Comparison of ENCODE assay signal across 8 cellular contexts in the genomic region with DNA sequence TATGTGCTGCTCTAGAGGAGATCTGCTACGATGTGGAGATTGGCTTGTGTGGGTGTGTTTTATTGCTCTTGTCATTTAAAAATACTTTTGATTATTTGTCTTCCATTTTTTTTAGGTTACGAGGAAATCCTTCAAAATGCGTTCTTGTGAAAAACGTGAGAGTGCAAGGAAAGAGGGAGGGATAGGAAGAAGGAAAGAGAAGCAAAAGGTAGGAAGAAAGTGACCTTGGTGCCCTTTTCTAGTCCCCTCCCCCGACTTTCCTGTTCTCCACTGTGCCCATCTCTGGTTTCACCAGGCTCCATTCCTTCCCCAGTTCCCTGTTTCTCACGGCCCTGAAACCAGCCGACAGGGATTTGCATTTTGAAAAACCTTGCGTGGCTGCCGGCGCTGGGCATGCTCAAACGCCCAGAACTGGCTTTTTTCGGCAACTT. TPM values are rescaled to one million over a fixed set of nuclear protein-coding genes. Genes with fewer than 3 reads are reported as not detected.
A peak's percentile ranks its signal among the peaks of the same experiment; 100 is the strongest.
DNase-seq lines count a peak whose midpoint lies in the region; ATAC-seq and TF ChIP-seq lines count a peak whose summit lies in the region.

No MANE protein-coding gene starts in this region.

- in situ Hi-C loops in astrocyte of the spinal cord (cut with HindIII; ENCODE audit: low sequenced_read_pairs): no loop called here

- TF ChIP-seq CTCF in astrocyte of the spinal cord (IDR thresholded peaks at IDR 0.05; ENCODE audit: low read depth, low read length): no peak
- no peak for TF ChIP-seq CTCF in suprapubic skin (IDR thresholded peaks at IDR 0.05)

- no peaks in the 10 kb centered on the region for H3K27me3 ChIP-seq in suprapubic skin

- peaks cover 39% of the 10 kb centered on the region for H3K4me1 ChIP-seq in suprapubic skin

- no peak for ATAC-seq in GM18907 (IDR thresholded peaks at IDR 0.05; ENCODE audit: unreplicated experiment)

- no peaks in the 10 kb centered on the region for H3K9me3 ChIP-seq in suprapubic skin

- TF ChIP-seq POLR2A in suprapubic skin (IDR thresholded peaks at IDR 0.05): no peak

- TF ChIP-seq EP300 in suprapubic skin (IDR thresholded peaks at IDR 0.05): no peak

- DNase-seq in NCI-H510A treated with DMSO at 0.1 percent for 48 hours (lab: John Stamatoyannopoulos, UW) (peak; percentile 9), NCI-H510A (lab: John Stamatoyannopoulos, UW) (no peak), astrocyte of the spinal cord (ENCODE audit: low read depth, low spot score) (no peak), left kidney (ENCODE audit: low read depth, low spot score) (peak; percentile 86), suprapubic skin (ENCODE audit: low spot score in 2 of 2) (no peak), foreskin melanocyte (no peak), iPS-NIHi11 (ENCODE audit: low spot score) (no peak)

- H3K27ac ChIP-seq in suprapubic skin: peak overlapping the region; percentile 96

- H3K36me3 ChIP-seq in suprapubic skin: no peaks in the 10 kb centered on the region

- H3K4me3 ChIP-seq in astrocyte of the spinal cord (ENCODE audit: low read depth, low read length) (peak overlapping the region; percentile 82), suprapubic skin (peak overlapping the region; percentile 93)

- 11% methylated on average over 12 of the region's 12 CpGs for WGBS in suprapubic skin

RNA-seq across cellular contexts. Expression of a gene that starts 0.5 kb away (rescaled TPM):
- total RNA-seq in suprapubic skin: 10 to 100 TPM; 64.9 to 87.9 (median 72.1) TPM

Comparison
In these comparisons a context has a peak if more than half of its experiments do, and no peak if none do; other contexts are left out.
1. DNase-seq: peak in NCI-H510A treated with DMSO at 0.1 percent for 48 hours (single experiment) and left kidney (single experiment); none in NCI-H510A (single experiment), astrocyte of the spinal cord (single experiment), suprapubic skin (0 of 2), foreskin melanocyte (single experiment) and iPS-NIHi11 (single experiment).